25 cellular contexts compared by ENCODE assay signal in the genomic region with DNA sequence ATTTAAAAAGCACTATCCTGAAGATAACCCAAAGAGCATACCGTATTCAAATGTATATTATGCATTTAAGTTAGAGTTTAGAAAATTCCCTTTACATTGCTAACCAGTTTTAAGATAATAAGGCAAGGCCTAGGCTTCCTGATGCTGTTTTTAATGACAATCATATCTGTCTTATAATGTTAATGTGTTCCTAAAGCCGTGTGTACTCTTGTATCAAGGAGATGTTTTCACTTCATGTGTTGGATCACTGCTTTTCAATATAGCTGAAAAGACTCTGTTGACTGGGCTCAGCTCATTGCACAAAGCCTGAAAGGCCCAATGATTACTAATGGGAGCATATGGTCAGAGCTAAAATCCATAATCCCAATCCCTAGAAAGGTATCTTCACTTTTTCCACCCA.
"Had no signal": no experiment of that assay in that cellular context is flagged by ENCODE, and none has a peak within 500 bp of the region (broad histone marks: within the 10 kb centered on the region; RNA-seq: fewer than 3 reads in every experiment).

No MANE protein-coding gene starts in this region.

- H3K27ac Mint-ChIP-seq: activated CD4-positive, alpha-beta T cell treated with anti-CD3 and anti-CD28 coated beads, Interleukin-2, amount 10 ng/mL, durations not matched to agents 24 days and 14 days; activated CD8-positive, alpha-beta memory T cell treated with anti-CD3 and anti-CD28 coated beads, Interleukin-2, amount 10 ng/mL, durations not matched to agents 7 days and 5 days; activated naive CD4-positive, alpha-beta T cell treated with anti-CD3 and anti-CD28 coated beads, Interleukin-2, amount 50 U/mL, for 24 hours; activated T-cell treated with anti-CD3 and anti-CD28 coated beads, Interleukin-2, amount 50 U/mL, for 24 hours; activated T-helper 1 cell treated with anti-CD3 and anti-CD28 coated beads, Interleukin-12 subunit alpha, Interleukin-12 subunit beta, Interleukin-2, Interleukin-4 antibody, amounts not matched to agents 30 ng/mL and 10 ng/mL and 1 ng/mL, durations not matched to agents 14 hours and 24 hours and 36 hours; T-helper 1 cell treated with Interleukin-12 subunit alpha and Interleukin-12 subunit beta and Interleukin-4 antibody, amounts not matched to agents 30 μg/mL and 1 μg/mL, for 36 hours; WTC11 had no signal

- H3K36me3 ChIP-seq: MG63, Peyer's patch, SJSA1 had no signal

- H3K4me3 Mint-ChIP-seq: activated CD4-positive, alpha-beta T cell treated with anti-CD3 and anti-CD28 coated beads, Interleukin-2, amount 10 ng/mL, durations not matched to agents 24 days and 14 days; activated CD8-positive, alpha-beta memory T cell treated with anti-CD3 and anti-CD28 coated beads, Interleukin-2, amount 10 ng/mL, durations not matched to agents 7 days and 5 days; activated naive CD4-positive, alpha-beta T cell treated with anti-CD3 and anti-CD28 coated beads, Interleukin-2, amount 50 U/mL, for 24 hours; activated T-cell treated with anti-CD3 and anti-CD28 coated beads, Interleukin-2, amount 50 U/mL, for 24 hours; activated T-helper 1 cell treated with anti-CD3 and anti-CD28 coated beads, Interleukin-12 subunit alpha, Interleukin-12 subunit beta, Interleukin-2, Interleukin-4 antibody, amounts not matched to agents 30 ng/mL and 10 ng/mL and 1 ng/mL, durations not matched to agents 14 hours and 24 hours and 36 hours; T-helper 1 cell treated with Interleukin-12 subunit alpha and Interleukin-12 subunit beta and Interleukin-4 antibody, amounts not matched to agents 30 μg/mL and 1 μg/mL, for 36 hours; WTC11 had no signal

- H3K4me3 ChIP-seq: MG63, Peyer's patch, SJSA1 had no signal

- H3K4me1 Mint-ChIP-seq: activated CD4-positive, alpha-beta T cell treated with anti-CD3 and anti-CD28 coated beads, Interleukin-2, amount 10 ng/mL, durations not matched to agents 24 days and 14 days; activated CD8-positive, alpha-beta memory T cell treated with anti-CD3 and anti-CD28 coated beads, Interleukin-2, amount 10 ng/mL, durations not matched to agents 7 days and 5 days; activated naive CD4-positive, alpha-beta T cell treated with anti-CD3 and anti-CD28 coated beads, Interleukin-2, amount 50 U/mL, for 24 hours had no signal

- H3K36me3 Mint-ChIP-seq: activated CD8-positive, alpha-beta memory T cell treated with anti-CD3 and anti-CD28 coated beads, Interleukin-2, amount 10 ng/mL, durations not matched to agents 7 days and 5 days; activated naive CD4-positive, alpha-beta T cell treated with anti-CD3 and anti-CD28 coated beads, Interleukin-2, amount 50 U/mL, for 24 hours; WTC11 had no signal

- H3K27me3 Mint-ChIP-seq: activated CD4-positive, alpha-beta T cell treated with anti-CD3 and anti-CD28 coated beads, Interleukin-2, amount 10 ng/mL, durations not matched to agents 24 days and 14 days; activated CD8-positive, alpha-beta memory T cell treated with anti-CD3 and anti-CD28 coated beads, Interleukin-2, amount 10 ng/mL, durations not matched to agents 7 days and 5 days; activated naive CD4-positive, alpha-beta T cell treated with anti-CD3 and anti-CD28 coated beads, Interleukin-2, amount 50 U/mL, for 24 hours; activated T-cell treated with anti-CD3 and anti-CD28 coated beads, Interleukin-2, amount 50 U/mL, for 24 hours had no signal

- FAIRE-seq: bronchial epithelial cell had no signal

- H3K27me3 ChIP-seq: MG63, Peyer's patch, SJSA1 had no signal

- H3K4me1 ChIP-seq: Peyer's patch, SJSA1 had no signal

- H3K9me3 ChIP-seq: MG63, Peyer's patch, SJSA1 had no signal

- H3K9me3 Mint-ChIP-seq: activated CD4-positive, alpha-beta T cell treated with anti-CD3 and anti-CD28 coated beads, Interleukin-2, amount 10 ng/mL, durations not matched to agents 24 days and 14 days; activated naive CD4-positive, alpha-beta T cell treated with anti-CD3 and anti-CD28 coated beads, Interleukin-2, amount 50 U/mL, for 24 hours; activated T-cell treated with anti-CD3 and anti-CD28 coated beads, Interleukin-2, amount 50 U/mL, for 24 hours; activated T-helper 1 cell treated with anti-CD3 and anti-CD28 coated beads, Interleukin-12 subunit alpha, Interleukin-12 subunit beta, Interleukin-2, Interleukin-4 antibody, amounts not matched to agents 30 ng/mL and 10 ng/mL and 1 ng/mL, durations not matched to agents 14 hours and 24 hours and 36 hours; T-helper 1 cell treated with Interleukin-12 subunit alpha and Interleukin-12 subunit beta and Interleukin-4 antibody, amounts not matched to agents 30 μg/mL and 1 μg/mL, for 36 hours; WTC11 had no signal

- DNase-seq: activated CD4-positive, alpha-beta T cell treated with anti-CD3 and anti-CD28 coated beads, Interleukin-2, amount 10 ng/mL, durations not matched to agents 24 days and 14 days; activated CD4-positive, alpha-beta T cell treated with anti-CD3 and anti-CD28 coated beads, Interleukin-2, amount 50 U/mL, for 48 hours; activated CD4-positive, CD25-positive, alpha-beta regulatory T cell treated with anti-CD3 and anti-CD28 coated beads, Interleukin-2, amount 50 U/mL, for 72 hours; activated CD8-positive, alpha-beta memory T cell treated with anti-CD3 and anti-CD28 coated beads, Interleukin-2, amount 10 ng/mL, durations not matched to agents 7 days and 5 days; activated effector memory CD4-positive, alpha-beta T cell treated with Interleukin-2 at 50 U/mL for 16 hours; activated naive CD4-positive, alpha-beta T cell; activated T-cell treated with anti-CD3 and anti-CD28 coated beads, Interleukin-2, amount 50 U/mL, for 24 hours; aorta; central memory CD4-positive, alpha-beta T cell; MG63; MV-4-11; NCI-H1092 treated with DMSO at 0.1 percent for 48 hours; NCI-H1436; NCI-H187; NCI-H2081; NCI-H446; NCI-H526; Peyer's patch; SHP77 had no signal
